In the genomic region with DNA sequence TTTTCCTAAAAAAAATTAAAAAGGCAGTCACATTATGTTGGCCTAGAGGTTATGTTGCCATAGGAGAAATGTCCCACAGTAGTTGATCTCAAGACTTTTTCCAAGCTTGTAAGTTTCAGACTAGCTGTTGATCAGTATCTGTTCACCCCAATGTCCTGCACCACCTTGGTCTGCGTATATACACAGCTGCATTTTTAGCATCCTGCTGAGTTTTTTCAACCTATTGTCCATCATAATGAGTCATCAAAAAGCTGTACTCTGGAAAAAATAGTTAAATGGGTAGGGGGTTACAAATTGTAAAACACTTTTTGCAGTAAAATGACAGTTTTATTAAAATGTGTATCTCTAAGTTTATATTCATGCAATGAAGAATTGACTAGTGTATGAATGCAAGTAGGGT, we compare ENCODE assay signal across 18 cellular contexts. TPM values are rescaled to one million over a fixed set of nuclear protein-coding genes. Genes with fewer than 3 reads are reported as not detected.
A peak's percentile ranks its signal among the peaks of the same experiment; 100 is the strongest.
DNase-seq lines count a peak whose midpoint lies in the region; ATAC-seq and TF ChIP-seq lines count a peak whose summit lies in the region.
"Had no signal": no experiment of that assay in that cellular context is flagged by ENCODE, and none has a peak within 500 bp of the region (broad histone marks: within the 10 kb centered on the region; RNA-seq: fewer than 3 reads in every experiment).

No MANE protein-coding gene starts in this region.

- H3K9me3 Mint-ChIP-seq in HFFc6 (no peaks in the 10 kb centered on the region), type B pancreatic cell (no peaks in the 10 kb centered on the region)
- H3K9me3 Mint-ChIP-seq: CD4-positive, alpha-beta T cell had no signal

- TF ChIP-seq CTCF in HFFc6 (IDR thresholded peaks at IDR 0.05) (no peak), type B pancreatic cell (conservative IDR thresholded peaks at IDR 0.05) (no peak)

- no peak for DNase-seq in HFFc6
- peak; percentile 15 for DNase-seq in RPMI7951 (ENCODE audit: low read depth)
- peak; percentile 76 for DNase-seq in dermis blood vessel endothelial cell
- DNase-seq in lung microvascular endothelial cell (ENCODE audit: low read depth in 2 of 2) = peak; percentile 57 to 75
- DNase-seq in NK-92 (lab: John Stamatoyannopoulos, UW; ENCODE audit: unreplicated experiment) = no peak
- no peak for DNase-seq in type B pancreatic cell (ENCODE audit: extremely low spot score, unreplicated experiment)
- DNase-seq in DMS 273 (lab: John Stamatoyannopoulos, UW; ENCODE audit: unreplicated experiment) = no peak
- DNase-seq: BE2C; Calu3; CD4-positive, alpha-beta T cell; DMS79 treated with DMSO at 0.1 percent for 48 hours; KBM-7; NCI-H1048; NCI-H1694; NCI-H345; NCI-H526; SHP77 treated with DMSO at 0.1 percent for 48 hours had no signal

- H3K27ac Mint-ChIP-seq in HFFc6 (peak overlapping the region; percentile 13; the same call in 1 of the 2 replicates), type B pancreatic cell (no peak overlapping the region)
- H3K27ac Mint-ChIP-seq: CD4-positive, alpha-beta T cell had no signal

- H3K36me3 Mint-ChIP-seq in HFFc6 (ENCODE audit: low read depth) = peaks cover 15% of the 10 kb centered on the region; the same call in 1 of the 2 replicates
- H3K36me3 Mint-ChIP-seq in type B pancreatic cell = peaks cover 6% of the 10 kb centered on the region

- H3K27me3 Mint-ChIP-seq in HFFc6 (ENCODE audit: insufficient read depth) (no peaks in the 10 kb centered on the region; the same call in 1 of the 2 replicates), type B pancreatic cell (no peaks in the 10 kb centered on the region)

- H3K4me3 Mint-ChIP-seq in HFFc6 (no peak overlapping the region), type B pancreatic cell (no peak overlapping the region)
- H3K4me3 Mint-ChIP-seq: CD4-positive, alpha-beta T cell had no signal

- H3K4me1 Mint-ChIP-seq in HFFc6 (ENCODE audit: low read depth) (peaks cover 19% of the 10 kb centered on the region), type B pancreatic cell (ENCODE audit: unreplicated experiment) (no peaks in the 10 kb centered on the region)

- ATAC-seq in GM19328 (IDR thresholded peaks at IDR 0.05; ENCODE audit: unreplicated experiment) = no peak

RNA-seq across cellular contexts. Expression of a gene that starts 53.2 kb away (rescaled TPM):
- total RNA-seq in HFFc6 (2021; fragmentation: NEBNext Ultra II Directional; extraction: Animal tissue kit (Norgen Biotek cat#: 25700)) = 1 to 10 TPM; 1.1 to 2.1 (median 1.4) TPM
- total RNA-seq in RPMI7951 (2014; rRNA removed; shearing (Covaris generic)) = 9.4 and 11.9 TPM in 2 replicates
- total RNA-seq in dermis blood vessel endothelial cell (1.0 and 1.9 TPM in 2 replicates), lung microvascular endothelial cell (0.40 and 1.1 TPM in 2 replicates), type B pancreatic cell (ENCODE audit: low replicate concordance) (0.38 and 1.3 TPM in 2 replicates)
- total RNA-seq: CD4-positive, alpha-beta T cell had no signal

Comparison
In these comparisons a context has a peak if more than half of its experiments do, and no peak if none do; other contexts are left out.
1. DNase-seq: peak in RPMI7951 (single experiment), dermis blood vessel endothelial cell (single experiment) and lung microvascular endothelial cell (2 of 2); none in HFFc6 (single experiment), NK-92 (single experiment), type B pancreatic cell (single experiment) and DMS 273 (single experiment).